1 cellular context compared by ENCODE assay signal in the genomic region with DNA sequence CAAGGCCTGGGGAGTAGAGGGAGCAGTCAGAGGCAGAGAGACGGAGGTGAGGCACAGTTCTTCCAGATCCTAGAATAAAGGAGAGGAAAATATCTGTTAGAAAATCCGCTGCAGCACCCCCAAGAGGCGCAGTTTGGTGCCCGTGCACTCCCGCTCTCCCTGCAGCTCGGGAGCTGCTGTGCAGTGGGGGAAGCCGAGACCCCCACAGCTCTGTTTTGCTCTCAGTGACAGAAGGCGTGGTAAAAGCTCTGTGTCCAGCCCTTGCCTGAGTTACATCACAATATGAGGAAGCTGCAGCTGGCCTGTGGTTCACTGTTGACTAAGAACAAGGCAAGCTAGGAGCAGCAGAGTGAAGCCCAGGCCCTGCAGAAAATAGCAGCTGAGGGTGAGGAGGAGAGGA.
TF ChIP-seq lines count a peak whose summit lies in the region.

No MANE protein-coding gene starts in this region.

TF ChIP-seq in WTC11, 78 proteins besides CTCF, POLR2A, EP300 and RAD21 (continued from another document):
- TF ChIP-seq, protein P1, sequence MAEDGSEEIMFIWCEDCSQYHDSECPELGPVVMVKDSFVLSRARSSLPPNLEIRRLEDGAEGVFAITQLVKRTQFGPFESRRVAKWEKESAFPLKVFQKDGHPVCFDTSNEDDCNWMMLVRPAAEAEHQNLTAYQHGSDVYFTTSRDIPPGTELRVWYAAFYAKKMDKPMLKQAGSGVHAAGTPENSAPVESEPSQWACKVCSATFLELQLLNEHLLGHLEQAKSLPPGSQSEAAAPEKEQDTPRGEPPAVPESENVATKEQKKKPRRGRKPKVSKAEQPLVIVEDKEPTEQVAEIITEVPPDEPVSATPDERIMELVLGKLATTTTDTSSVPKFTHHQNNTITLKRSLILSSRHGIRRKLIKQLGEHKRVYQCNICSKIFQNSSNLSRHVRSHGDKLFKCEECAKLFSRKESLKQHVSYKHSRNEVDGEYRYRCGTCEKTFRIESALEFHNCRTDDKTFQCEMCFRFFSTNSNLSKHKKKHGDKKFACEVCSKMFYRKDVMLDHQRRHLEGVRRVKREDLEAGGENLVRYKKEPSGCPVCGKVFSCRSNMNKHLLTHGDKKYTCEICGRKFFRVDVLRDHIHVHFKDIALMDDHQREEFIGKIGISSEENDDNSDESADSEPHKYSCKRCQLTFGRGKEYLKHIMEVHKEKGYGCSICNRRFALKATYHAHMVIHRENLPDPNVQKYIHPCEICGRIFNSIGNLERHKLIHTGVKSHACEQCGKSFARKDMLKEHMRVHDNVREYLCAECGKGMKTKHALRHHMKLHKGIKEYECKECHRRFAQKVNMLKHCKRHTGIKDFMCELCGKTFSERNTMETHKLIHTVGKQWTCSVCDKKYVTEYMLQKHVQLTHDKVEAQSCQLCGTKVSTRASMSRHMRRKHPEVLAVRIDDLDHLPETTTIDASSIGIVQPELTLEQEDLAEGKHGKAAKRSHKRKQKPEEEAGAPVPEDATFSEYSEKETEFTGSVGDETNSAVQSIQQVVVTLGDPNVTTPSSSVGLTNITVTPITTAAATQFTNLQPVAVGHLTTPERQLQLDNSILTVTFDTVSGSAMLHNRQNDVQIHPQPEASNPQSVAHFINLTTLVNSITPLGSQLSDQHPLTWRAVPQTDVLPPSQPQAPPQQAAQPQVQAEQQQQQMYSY (CRISPR knock-in tag; IDR thresholded peaks at IDR 0.05): no peak
- TF ChIP-seq TEAD1 (CRISPR knock-in tag; IDR thresholded peaks at IDR 0.05) (no peak), KAT7 (CRISPR knock-in tag; IDR thresholded peaks at IDR 0.05; ENCODE audit: borderline replicate concordance) (no peak)
- TF ChIP-seq, protein P2, sequence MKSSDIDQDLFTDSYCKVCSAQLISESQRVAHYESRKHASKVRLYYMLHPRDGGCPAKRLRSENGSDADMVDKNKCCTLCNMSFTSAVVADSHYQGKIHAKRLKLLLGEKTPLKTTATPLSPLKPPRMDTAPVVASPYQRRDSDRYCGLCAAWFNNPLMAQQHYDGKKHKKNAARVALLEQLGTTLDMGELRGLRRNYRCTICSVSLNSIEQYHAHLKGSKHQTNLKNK (CRISPR knock-in tag; IDR thresholded peaks at IDR 0.05): no peak
